8 cellular contexts compared by ENCODE assay signal in the genomic region with DNA sequence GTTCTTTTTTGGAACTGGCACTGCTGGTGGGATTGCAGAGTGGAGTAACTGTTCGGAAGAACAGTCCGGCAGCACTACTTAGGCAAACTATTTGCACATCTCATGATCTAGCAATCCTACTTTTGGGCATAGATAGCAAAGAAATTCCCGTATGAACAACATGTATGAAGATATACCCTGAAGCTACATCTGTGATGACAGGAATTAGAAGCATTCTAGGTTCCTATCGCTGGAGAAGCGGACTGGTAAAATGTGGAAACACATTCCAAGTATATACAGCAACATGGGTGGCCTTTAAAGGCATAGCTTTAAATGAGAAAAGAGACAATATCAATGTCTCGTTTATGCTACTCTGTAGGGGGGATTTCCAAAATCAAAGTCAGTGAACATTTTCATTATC. TPM values are rescaled to one million over a fixed set of nuclear protein-coding genes. Genes with fewer than 3 reads are reported as not detected.
DNase-seq lines count a peak whose midpoint lies in the region; ATAC-seq and TF ChIP-seq lines count a peak whose summit lies in the region.

No MANE protein-coding gene starts in this region.

- POLR2A ChIA-PET in PC-3 (lab: Charles Lee; ENCODE audit: unreplicated experiment), result no interaction called here

- peaks cover 98% of the 10 kb centered on the region for H3K79me2 ChIP-seq in DOHH2 (ENCODE audit: control insufficient read depth, low read length)
- H3K79me2 ChIP-seq in PC-3 (ENCODE audit: low read length), result peaks cover 89% of the 10 kb centered on the region

- no peak overlapping the region for H3K9ac ChIP-seq in PC-3 (ENCODE audit: low read length)

- H3K27ac ChIP-seq in DOHH2 (ENCODE audit: low read depth, low read length) (no peak overlapping the region), PC-3 (ENCODE audit: low read length) (no peak overlapping the region), psoas muscle (peak overlapping the region; percentile 91), uterus (no peak overlapping the region)

- no peak overlapping the region for H2AFZ ChIP-seq in PC-3 (ENCODE audit: low read length)

- peaks cover 4% of the 10 kb centered on the region for H3F3A ChIP-seq in DOHH2 (ENCODE audit: control insufficient read depth, insufficient read depth)
- H3F3A ChIP-seq in PC-3 (ENCODE audit: low read length, unreplicated experiment), result no peaks in the 10 kb centered on the region

- H3K27me3 ChIP-seq in DOHH2 (ENCODE audit: control insufficient read depth, low read length), result no peaks in the 10 kb centered on the region
- H3K27me3 ChIP-seq in PC-3 (ENCODE audit: low read length), result no peaks in the 10 kb centered on the region
- no peaks in the 10 kb centered on the region for H3K27me3 ChIP-seq in psoas muscle (ENCODE audit: insufficient read depth in 3 of 3, low read length in 2 of 3)
- H3K27me3 ChIP-seq in uterus, result no peaks in the 10 kb centered on the region

- H3K9me2 ChIP-seq in DOHH2 (replicated peaks; ENCODE audit: control insufficient read depth, low read length) (no peaks in the 10 kb centered on the region), PC-3 (replicated peaks; ENCODE audit: low read length) (no peaks in the 10 kb centered on the region)

- TF ChIP-seq CTCF in DOHH2 (IDR thresholded peaks at IDR 0.05; ENCODE audit: low read depth, low read length, poor library complexity, severe bottlenecking) (no peak), PC-3 (conservative IDR thresholded peaks at IDR 0.05; ENCODE audit: low read depth, low read length) (no peak), epithelial cell of esophagus (IDR thresholded peaks at IDR 0.05; ENCODE audit: insufficient read depth, low read depth, low read length, missing control alignments) (no peak), psoas muscle (IDR thresholded peaks at IDR 0.05) (no peak), uterus (IDR thresholded peaks at IDR 0.05) (no peak)

- peaks cover 89% of the 10 kb centered on the region for H3K36me3 ChIP-seq in DOHH2 (ENCODE audit: control insufficient read depth, low read length)
- H3K36me3 ChIP-seq in PC-3 (ENCODE audit: low read depth, low read length), result peaks cover 32% of the 10 kb centered on the region
- H3K36me3 ChIP-seq in psoas muscle (ENCODE audit: insufficient read depth in 1 of 2, low read depth in 1 of 2), result peaks cover 9 to 25% of the 10 kb centered on the region in 2 donors
- H3K36me3 ChIP-seq in uterus, result no peaks in the 10 kb centered on the region

- no peak for ATAC-seq in PC-3
- no peak for ATAC-seq in psoas muscle
- no peak for ATAC-seq in GM18868 (IDR thresholded peaks at IDR 0.05; ENCODE audit: unreplicated experiment)

- WGBS in psoas muscle, 3 donors, result 25 to 32% (median 30%) methylated on average over 6 of the region's 6 CpGs

- peak overlapping the region; percentile 78 for H3K4me2 ChIP-seq in DOHH2 (ENCODE audit: low read length)
- peak overlapping the region; percentile 89 for H3K4me2 ChIP-seq in PC-3 (ENCODE audit: low read length)

- TF ChIP-seq POLR2A in uterus (IDR thresholded peaks at IDR 0.05), result no peak

- H3K4me1 ChIP-seq in DOHH2 (ENCODE audit: control insufficient read depth, low read length), result peaks cover 15% of the 10 kb centered on the region
- H3K4me1 ChIP-seq in PC-3 (ENCODE audit: insufficient read depth, low read length), result peaks cover 16% of the 10 kb centered on the region
- peaks cover 36% of the 10 kb centered on the region for H3K4me1 ChIP-seq in psoas muscle
- peaks cover 9 to 10% of the 10 kb centered on the region in 2 donors for H3K4me1 ChIP-seq in uterus

- CTCF ChIA-PET in PC-3 (lab: Charles Lee), result no interaction called here

- DNase-seq in PC-3 (no peak), epithelial cell of esophagus (ENCODE audit: low read depth) (peak; percentile 17), psoas muscle (no peak), epidermal melanocyte (ENCODE audit: insufficient read length, low spot score) (no peak), uterus (no peak), MV-4-11 (lab: John Stamatoyannopoulos, UW) (no peak)

- intact Hi-C loops in PC-3 (cut with micrococcal nuclease) (loop anchor here (5.0 kb wide), 1 partner anchor 195 kb away; a partner anchor contains a TSS), psoas muscle (cut with DNase I) (loop anchor here (5.0 to 10.0 kb wide), 3 partner anchors 170 to 260 kb away; a partner anchor contains a TSS), uterus (cut with DNase I; ENCODE audit: low total_unique reads) (no loop called here)

- BruUV-seq in PC-3 (replicated peaks; lab: Mats Ljungman, UMichigan), result no TSS peak

- H4K20me1 ChIP-seq in DOHH2 (ENCODE audit: control insufficient read depth, insufficient read depth, low read depth, low read length) (peaks cover 30% of the 10 kb centered on the region), PC-3 (ENCODE audit: low read length) (peaks cover 27% of the 10 kb centered on the region; the same call in 1 of the 2 replicates)

- H3K9me3 ChIP-seq in DOHH2 (ENCODE audit: control insufficient read depth, insufficient read depth, low read length) (no peaks in the 10 kb centered on the region), PC-3 (ENCODE audit: low read length) (no peaks in the 10 kb centered on the region), psoas muscle (no peaks in the 10 kb centered on the region), uterus (no peaks in the 10 kb centered on the region)

- H3K4me3 ChIP-seq in DOHH2 (ENCODE audit: low read length) (peak overlapping the region; percentile 93), PC-3 (ENCODE audit: low read length) (peak overlapping the region; percentile 99), epithelial cell of esophagus (ENCODE audit: low read length) (peak overlapping the region; percentile 39), psoas muscle (peak overlapping the region; percentile 88), uterus (peak overlapping the region in 1 of 2 donors; percentile 0)

RNA-seq across cellular contexts. Expression of a gene that starts 3.1 kb away (rescaled TPM):
- 25.5 and 26.1 TPM in 2 replicates for total RNA-seq in PC-3 (2014; rRNA removed)
- total RNA-seq in psoas muscle, result 10 to 100 TPM; 10.4 to 14.8 (median 13.0) TPM
- polyA plus RNA-seq in psoas muscle, result 1 to 10 TPM; 3.7 to 6.1 (median 4.5) TPM
- 10 to 100 TPM; 25.6 to 65.9 (median 55.2) TPM for total RNA-seq in uterus

RNA-seq across cellular contexts. Expression of a gene that starts 3.3 kb away (rescaled TPM):
- 25.9 and 27.6 TPM in 2 replicates for total RNA-seq in PC-3 (2014; rRNA removed)
- under 1 TPM; 0.30 to 0.44 (median 0.41) TPM for total RNA-seq in psoas muscle
- under 1 TPM; 0.13 to 0.30 (median 0.14) TPM for polyA plus RNA-seq in psoas muscle
- total RNA-seq in uterus, result 10 to 100 TPM in 1 of 4 donors, 1 to 10 TPM in 1, not detected in 2; 2.9 to 36.2 TPM

RNA-seq across cellular contexts. Expression of a gene that starts 26.0 kb away (rescaled TPM):
- total RNA-seq in PC-3 (2014; rRNA removed), result 0.47 and 0.81 TPM in 2 replicates
- 1 to 10 TPM in 2 of 4 donors, under 1 TPM in 2; 0.28 to 2.6 (median 0.75) TPM for total RNA-seq in psoas muscle
- under 1 TPM; 0.03 to 0.51 (median 0.13) TPM for polyA plus RNA-seq in psoas muscle
- under 1 TPM in 1 of 4 donors, not detected in 3; 0.07 TPM for total RNA-seq in uterus
